16 cellular contexts compared by ENCODE assay signal in the genomic region with DNA sequence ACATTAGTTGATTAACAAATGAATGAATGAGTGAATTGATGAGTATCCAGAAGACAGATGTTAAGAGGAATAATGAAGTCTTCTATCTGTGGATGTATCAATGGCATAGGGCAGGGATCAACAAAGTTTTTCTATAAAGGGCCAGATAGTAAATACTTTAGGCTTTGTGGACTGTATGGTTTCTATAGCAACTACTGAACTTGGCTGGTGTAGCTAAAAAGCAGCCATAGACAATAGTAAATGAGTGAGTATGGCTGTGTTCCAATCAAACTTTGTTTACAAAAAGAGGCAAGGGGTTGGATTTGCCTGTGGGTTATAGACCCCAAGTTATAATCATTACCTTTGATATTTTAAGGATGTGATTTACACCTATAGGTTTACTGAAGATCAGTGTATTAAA.
DNase-seq lines count a peak whose midpoint lies in the region; ATAC-seq, FAIRE-seq and TF ChIP-seq lines count a peak whose summit lies in the region.
"Had no signal": no experiment of that assay in that cellular context is flagged by ENCODE, and none has a peak within 500 bp of the region (broad histone marks: within the 10 kb centered on the region; RNA-seq: fewer than 3 reads in every experiment).

No MANE protein-coding gene starts in this region.

- TF ChIP-seq POLR2A in H54 (IDR thresholded peaks at IDR 0.05; ENCODE audit: low read depth, low read length) = no peak

- peaks cover 12% of the 10 kb centered on the region for H3K36me3 Mint-ChIP-seq in nephron (ENCODE audit: low read depth)
- H3K36me3 Mint-ChIP-seq in activated CD8-positive, alpha-beta T cell treated with anti-CD3 and anti-CD28 coated beads for 36 hours (ENCODE audit: low read depth) = no peaks in the 10 kb centered on the region

- POLR2A ChIA-PET in activated CD8-positive, alpha-beta T cell treated with anti-CD3 and anti-CD28 coated beads for 36 hours (lab: Charles Lee) = no interaction called here

- H3K4me1 Mint-ChIP-seq in nephron = peaks cover 61% of the 10 kb centered on the region
- H3K4me1 Mint-ChIP-seq in activated CD8-positive, alpha-beta T cell treated with anti-CD3 and anti-CD28 coated beads for 36 hours (ENCODE audit: low read depth) = peaks cover 11% of the 10 kb centered on the region

- no peaks in the 10 kb centered on the region for H3K9me3 Mint-ChIP-seq in nephron
- no peaks in the 10 kb centered on the region for H3K9me3 Mint-ChIP-seq in activated CD8-positive, alpha-beta T cell treated with anti-CD3 and anti-CD28 coated beads for 36 hours

- intact Hi-C loops in activated CD8-positive, alpha-beta T cell treated with anti-CD3 and anti-CD28 coated beads for 36 hours (cut with micrococcal nuclease) = no loop called here

- no peak for ATAC-seq in GM18868 (IDR thresholded peaks at IDR 0.05; ENCODE audit: unreplicated experiment)
- no peak for ATAC-seq in activated CD8-positive, alpha-beta T cell treated with anti-CD3 and anti-CD28 coated beads for 36 hours
- ATAC-seq: PC-3 had no signal

- H3K27me3 Mint-ChIP-seq in nephron (ENCODE audit: low read depth) = no peaks in the 10 kb centered on the region
- H3K27me3 Mint-ChIP-seq in activated CD8-positive, alpha-beta T cell treated with anti-CD3 and anti-CD28 coated beads for 36 hours = peaks cover 21% of the 10 kb centered on the region

- TF ChIP-seq CTCF in nephron (IDR thresholded peaks at IDR 0.05; ENCODE audit: unreplicated experiment in 3 of 3) = no peak
- TF ChIP-seq CTCF in activated CD8-positive, alpha-beta T cell treated with anti-CD3 and anti-CD28 coated beads for 36 hours (IDR thresholded peaks at IDR 0.05) = no peak

- peak; percentile 41 for DNase-seq in DMS53 (lab: John Stamatoyannopoulos, UW)
- no peak for DNase-seq in DMS53 treated with DMSO at 0.1 percent for 48 hours (lab: John Stamatoyannopoulos, UW; ENCODE audit: unreplicated experiment)
- DNase-seq in NCI-H2081 (lab: John Stamatoyannopoulos, UW) = peak; percentile 47 to 81
- peak; percentile 8 for DNase-seq in NCI-H774 (lab: John Stamatoyannopoulos, UW)
- DNase-seq in activated CD8-positive, alpha-beta T cell treated with anti-CD3 and anti-CD28 coated beads for 36 hours = no peak
- no peak for DNase-seq in H54 (ENCODE audit: insufficient read length, low spot score)
- DNase-seq: 8988T, BE2C, MV-4-11, NCI-H2171 treated with DMSO at 0.1 percent for 48 hours, NCI-H510A treated with DMSO at 0.1 percent for 48 hours, PC-3, SW 1271 had no signal

- CTCF ChIA-PET in activated CD8-positive, alpha-beta T cell treated with anti-CD3 and anti-CD28 coated beads for 36 hours (lab: Charles Lee) = no interaction called here

- no peak for FAIRE-seq in H54 (lab: Jason Lieb, UNC)
- FAIRE-seq: HTR-8/SVneo had no signal

- H3K27ac Mint-ChIP-seq in nephron = peak overlapping the region in 2 of 3 experiments; percentile 54 to 61
- H3K27ac Mint-ChIP-seq in activated CD8-positive, alpha-beta T cell treated with anti-CD3 and anti-CD28 coated beads for 36 hours = no peak overlapping the region

- no peak overlapping the region for H3K4me3 Mint-ChIP-seq in nephron
- H3K4me3 Mint-ChIP-seq in activated CD8-positive, alpha-beta T cell treated with anti-CD3 and anti-CD28 coated beads for 36 hours = no peak overlapping the region

Comparison
In these comparisons a context has a peak if more than half of its experiments do, and no peak if none do; other contexts are left out.
1. DNase-seq: peak in DMS53 (single experiment), NCI-H2081 (2 of 2) and NCI-H774 (single experiment); none in DMS53 treated with DMSO at 0.1 percent for 48 hours (single experiment), activated CD8-positive, alpha-beta T cell treated with anti-CD3 and anti-CD28 coated beads for 36 hours (single experiment) and H54 (single experiment).